In the genomic region with DNA sequence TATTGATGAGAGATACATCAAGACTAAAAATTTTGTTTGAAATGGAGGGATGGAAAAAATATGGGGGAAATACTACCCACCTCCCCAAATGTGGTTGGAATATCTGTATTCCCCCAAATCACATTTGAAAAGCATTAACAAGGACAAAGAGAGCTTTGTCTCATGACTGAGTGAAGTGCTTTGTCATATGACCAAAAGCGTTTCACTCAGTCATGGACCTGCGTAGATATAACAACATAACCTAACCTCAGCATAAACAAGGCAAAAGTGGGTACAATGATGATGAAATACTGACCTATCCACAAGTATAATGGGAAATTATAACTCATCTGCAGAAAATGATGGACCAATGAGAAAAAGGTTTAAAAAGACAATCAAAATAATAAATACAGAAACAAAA, we compare ENCODE assay signal across 19 cellular contexts.
DNase-seq lines count a peak whose midpoint lies in the region; ATAC-seq, FAIRE-seq and TF ChIP-seq lines count a peak whose summit lies in the region.
"Had no signal": no experiment of that assay in that cellular context is flagged by ENCODE, and none has a peak within 500 bp of the region (broad histone marks: within the 10 kb centered on the region; RNA-seq: fewer than 3 reads in every experiment).

No MANE protein-coding gene starts in this region.

- no TSS peak for BruUV-seq in HepG2 (replicated peaks; lab: Mats Ljungman, UMichigan)

- no peaks in the 10 kb centered on the region for H3K4me1 Mint-ChIP-seq in type B pancreatic cell (ENCODE audit: unreplicated experiment)
- H3K4me1 Mint-ChIP-seq: H9 had no signal

- H3K4me2 ChIP-seq in HepG2 (ENCODE audit: low read depth, low read length): no peak overlapping the region
- H3K4me2 ChIP-seq: A549 had no signal

- in situ Hi-C loops in HepG2 (cut with HindIII; ENCODE audit: extremely low pct_ligation_motif_present, low pct_unique_long_range_greater_than_20kb): no loop called here

- CTCF ChIA-PET in HepG2 (lab: Yijun Ruan, JAX; ENCODE audit: low intra/inter-chr PET ratio, low total read pairs): no interaction called here

- H3K27me3 ChIP-seq in HepG2 (ENCODE audit: control insufficient read depth in 1 of 2, insufficient read depth in 2 of 2, low read length in 2 of 2) (no peaks in the 10 kb centered on the region), right lobe of liver (no peaks in the 10 kb centered on the region), vagina (no peaks in the 10 kb centered on the region)

- H3K9me3 ChIP-seq in HepG2 (ENCODE audit: low read length): no peaks in the 10 kb centered on the region
- H3K9me3 ChIP-seq in right lobe of liver: no peaks in the 10 kb centered on the region
- H3K9me3 ChIP-seq in vagina: no peaks in the 10 kb centered on the region
- H3K9me3 ChIP-seq: A549 had no signal

- no peak overlapping the region for H3K4me3 Mint-ChIP-seq in type B pancreatic cell
- H3K4me3 Mint-ChIP-seq: CD4-positive, alpha-beta T cell; H9 had no signal

- DNase-seq in HepG2 (ENCODE audit: low spot score) (no peak), right lobe of liver (no peak), globus pallidus (ENCODE audit: low spot score) (peak; percentile 9), pons (ENCODE audit: low spot score) (peak; percentile 46), type B pancreatic cell (ENCODE audit: extremely low spot score, unreplicated experiment) (no peak), SW 1271 (lab: John Stamatoyannopoulos, UW) (no peak), vagina (ENCODE audit: extremely low spot score in 2 of 2) (no peak)
- DNase-seq: AML-193; CD4-positive, alpha-beta T cell; DMS153; DMS79; GDM1; GOT3; H9 had no signal

- ATAC-seq in HepG2: no peak
- ATAC-seq in right lobe of liver: no peak
- ATAC-seq: A549 had no signal

- no peak overlapping the region for H3K9ac ChIP-seq in HepG2 (ENCODE audit: insufficient read depth, low read depth, low read length)

- TF ChIP-seq CTCF in HepG2 (CRISPR knock-in tag; IDR thresholded peaks at IDR 0.05) (no peak), right lobe of liver (IDR thresholded peaks at IDR 0.05) (no peak), type B pancreatic cell (conservative IDR thresholded peaks at IDR 0.05) (no peak), vagina (IDR thresholded peaks at IDR 0.05) (no peak)

- 71% methylated on average over 2 of the region's 2 CpGs for WGBS in HepG2 (ENCODE audit: low lambda C conversion rate)
- WGBS in right lobe of liver (ENCODE audit: insufficient coverage, low coverage, low lambda C conversion rate, missing lambda C conversion rate): 95% methylated on average over 2 of the region's 2 CpGs

- no peak for FAIRE-seq in HepG2 (lab: Jason Lieb, UNC)
- FAIRE-seq: A549, GM12892, GM18507 had no signal

- TF ChIP-seq POLR2A in HepG2 (IDR thresholded peaks at IDR 0.05; ENCODE audit: insufficient read depth in 1 of 2, low read depth in 2 of 2, low read length in 2 of 2): no peak
- no peak for TF ChIP-seq POLR2A in right lobe of liver (IDR thresholded peaks at IDR 0.05)
- TF ChIP-seq POLR2A in vagina (IDR thresholded peaks at IDR 0.05): no peak

- no peak overlapping the region for H3K27ac Mint-ChIP-seq in type B pancreatic cell
- H3K27ac Mint-ChIP-seq: CD4-positive, alpha-beta T cell; H9 had no signal

- intact Hi-C loops in HepG2 (cut with micrococcal nuclease; ENCODE audit: unreplicated experiment) (loop anchor here (10.0 kb wide), 1 partner anchor 76 kb away; no protein-coding TSS in a partner anchor), right lobe of liver (cut with DNase I) (no loop called here), vagina (cut with DNase I) (no loop called here)

- H3K27me3 Mint-ChIP-seq in type B pancreatic cell: no peaks in the 10 kb centered on the region
- H3K27me3 Mint-ChIP-seq: CD4-positive, alpha-beta T cell had no signal

- no peak for TF ChIP-seq EP300 in HepG2 (IDR thresholded peaks at IDR 0.05; ENCODE audit: low read depth in 2 of 2, low read length in 2 of 2)
- TF ChIP-seq EP300 in HepG2 (CRISPR knock-in tag; IDR thresholded peaks at IDR 0.05; ENCODE audit: borderline replicate concordance): no peak

- no peak overlapping the region for H2AFZ ChIP-seq in HepG2 (ENCODE audit: low read length)

- no peaks in the 10 kb centered on the region for H3K79me2 ChIP-seq in HepG2 (ENCODE audit: insufficient read depth, low read length)

- POLR2A ChIA-PET in HepG2 (lab: Yijun Ruan, JAX): no interaction called here

- H3K4me3 ChIP-seq in HepG2 (replicated peaks in 1 of 3; ENCODE audit: insufficient read depth in 1 of 3, low read depth in 2 of 3, low read length in 3 of 3): no peak overlapping the region
- H3K4me3 ChIP-seq in right lobe of liver: no peak overlapping the region
- no peak overlapping the region for H3K4me3 ChIP-seq in vagina
- H3K4me3 ChIP-seq: A549 had no signal

- H3K36me3 ChIP-seq in HepG2 (replicated peaks in 1 of 2; ENCODE audit: control insufficient read depth in 1 of 2, insufficient read depth in 2 of 2, low read length in 2 of 2) (no peaks in the 10 kb centered on the region), right lobe of liver (no peaks in the 10 kb centered on the region), vagina (no peaks in the 10 kb centered on the region)

- H3K27ac ChIP-seq in HepG2 (ENCODE audit: extremely low read length, insufficient read depth, low read length): no peak overlapping the region
- H3K27ac ChIP-seq in right lobe of liver: no peak overlapping the region
- no peak overlapping the region for H3K27ac ChIP-seq in vagina
- H3K27ac ChIP-seq: 22Rv1, A549, C4-2B had no signal

- no peaks in the 10 kb centered on the region for H4K20me1 ChIP-seq in HepG2 (ENCODE audit: insufficient read depth, low read length)

- no peaks in the 10 kb centered on the region for H3K4me1 ChIP-seq in HepG2 (ENCODE audit: insufficient read depth, low read length)
- H3K4me1 ChIP-seq in right lobe of liver: no peaks in the 10 kb centered on the region
- H3K4me1 ChIP-seq in vagina: no peaks in the 10 kb centered on the region
- H3K4me1 ChIP-seq: A549 had no signal

- no peak for TF ChIP-seq RAD21 in HepG2 (CRISPR knock-in tag; IDR thresholded peaks at IDR 0.05)

- H3K9me3 Mint-ChIP-seq in type B pancreatic cell: peaks cover 21% of the 10 kb centered on the region

- H3K36me3 Mint-ChIP-seq in type B pancreatic cell: no peaks in the 10 kb centered on the region

TF ChIP-seq in HepG2, 621 proteins besides CTCF, POLR2A, EP300 and RAD21 (continues in another document):
- no peak for TF ChIP-seq RBAK (CRISPR knock-in tag; IDR thresholded peaks at IDR 0.05)
- TF ChIP-seq HNRNPUL1 (IDR thresholded peaks at IDR 0.05; ENCODE audit: low read depth, low read length): no peak
- TF ChIP-seq ZNF354B (CRISPR knock-in tag; IDR thresholded peaks at IDR 0.05): no peak
- no peak for TF ChIP-seq ZNF205 (CRISPR knock-in tag; IDR thresholded peaks at IDR 0.05)
- peak; percentile 22; the same call in 1 of the 2 replicates for TF ChIP-seq CEBPB (IDR thresholded peaks at IDR 0.05; ENCODE audit: borderline replicate concordance, low read depth, low read length)
- TF ChIP-seq, protein P1, sequence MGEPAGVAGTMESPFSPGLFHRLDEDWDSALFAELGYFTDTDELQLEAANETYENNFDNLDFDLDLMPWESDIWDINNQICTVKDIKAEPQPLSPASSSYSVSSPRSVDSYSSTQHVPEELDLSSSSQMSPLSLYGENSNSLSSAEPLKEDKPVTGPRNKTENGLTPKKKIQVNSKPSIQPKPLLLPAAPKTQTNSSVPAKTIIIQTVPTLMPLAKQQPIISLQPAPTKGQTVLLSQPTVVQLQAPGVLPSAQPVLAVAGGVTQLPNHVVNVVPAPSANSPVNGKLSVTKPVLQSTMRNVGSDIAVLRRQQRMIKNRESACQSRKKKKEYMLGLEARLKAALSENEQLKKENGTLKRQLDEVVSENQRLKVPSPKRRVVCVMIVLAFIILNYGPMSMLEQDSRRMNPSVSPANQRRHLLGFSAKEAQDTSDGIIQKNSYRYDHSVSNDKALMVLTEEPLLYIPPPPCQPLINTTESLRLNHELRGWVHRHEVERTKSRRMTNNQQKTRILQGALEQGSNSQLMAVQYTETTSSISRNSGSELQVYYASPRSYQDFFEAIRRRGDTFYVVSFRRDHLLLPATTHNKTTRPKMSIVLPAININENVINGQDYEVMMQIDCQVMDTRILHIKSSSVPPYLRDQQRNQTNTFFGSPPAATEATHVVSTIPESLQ (CRISPR knock-in tag; conservative IDR thresholded peaks at IDR 0.05): no peak
- TF ChIP-seq, protein P2, sequence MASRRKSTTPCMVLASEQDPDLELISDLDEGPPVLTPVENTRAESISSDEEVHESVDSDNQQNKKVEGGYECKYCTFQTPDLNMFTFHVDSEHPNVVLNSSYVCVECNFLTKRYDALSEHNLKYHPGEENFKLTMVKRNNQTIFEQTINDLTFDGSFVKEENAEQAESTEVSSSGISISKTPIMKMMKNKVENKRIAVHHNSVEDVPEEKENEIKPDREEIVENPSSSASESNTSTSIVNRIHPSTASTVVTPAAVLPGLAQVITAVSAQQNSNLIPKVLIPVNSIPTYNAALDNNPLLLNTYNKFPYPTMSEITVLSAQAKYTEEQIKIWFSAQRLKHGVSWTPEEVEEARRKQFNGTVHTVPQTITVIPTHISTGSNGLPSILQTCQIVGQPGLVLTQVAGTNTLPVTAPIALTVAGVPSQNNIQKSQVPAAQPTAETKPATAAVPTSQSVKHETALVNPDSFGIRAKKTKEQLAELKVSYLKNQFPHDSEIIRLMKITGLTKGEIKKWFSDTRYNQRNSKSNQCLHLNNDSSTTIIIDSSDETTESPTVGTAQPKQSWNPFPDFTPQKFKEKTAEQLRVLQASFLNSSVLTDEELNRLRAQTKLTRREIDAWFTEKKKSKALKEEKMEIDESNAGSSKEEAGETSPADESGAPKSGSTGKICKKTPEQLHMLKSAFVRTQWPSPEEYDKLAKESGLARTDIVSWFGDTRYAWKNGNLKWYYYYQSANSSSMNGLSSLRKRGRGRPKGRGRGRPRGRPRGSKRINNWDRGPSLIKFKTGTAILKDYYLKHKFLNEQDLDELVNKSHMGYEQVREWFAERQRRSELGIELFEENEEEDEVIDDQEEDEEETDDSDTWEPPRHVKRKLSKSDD (CRISPR knock-in tag; IDR thresholded peaks at IDR 0.05; ENCODE audit: low read depth): no peak
- TF ChIP-seq ZNF792 (CRISPR knock-in tag; IDR thresholded peaks at IDR 0.05): no peak
- peak; percentile 55 for TF ChIP-seq ATF7 (IDR thresholded peaks at IDR 0.05)
- no peak for TF ChIP-seq ATF7 (CRISPR knock-in tag; IDR thresholded peaks at IDR 0.05)

Comparison
In these comparisons a context has a peak if more than half of its experiments do, and no peak if none do; other contexts are left out.
1. DNase-seq: peak in globus pallidus (single experiment) and pons (single experiment); none in HepG2 (single experiment), right lobe of liver (0 of 3), type B pancreatic cell (single experiment), SW 1271 (0 of 2) and vagina (0 of 2).